1 cellular context compared by ENCODE assay signal in the genomic region with DNA sequence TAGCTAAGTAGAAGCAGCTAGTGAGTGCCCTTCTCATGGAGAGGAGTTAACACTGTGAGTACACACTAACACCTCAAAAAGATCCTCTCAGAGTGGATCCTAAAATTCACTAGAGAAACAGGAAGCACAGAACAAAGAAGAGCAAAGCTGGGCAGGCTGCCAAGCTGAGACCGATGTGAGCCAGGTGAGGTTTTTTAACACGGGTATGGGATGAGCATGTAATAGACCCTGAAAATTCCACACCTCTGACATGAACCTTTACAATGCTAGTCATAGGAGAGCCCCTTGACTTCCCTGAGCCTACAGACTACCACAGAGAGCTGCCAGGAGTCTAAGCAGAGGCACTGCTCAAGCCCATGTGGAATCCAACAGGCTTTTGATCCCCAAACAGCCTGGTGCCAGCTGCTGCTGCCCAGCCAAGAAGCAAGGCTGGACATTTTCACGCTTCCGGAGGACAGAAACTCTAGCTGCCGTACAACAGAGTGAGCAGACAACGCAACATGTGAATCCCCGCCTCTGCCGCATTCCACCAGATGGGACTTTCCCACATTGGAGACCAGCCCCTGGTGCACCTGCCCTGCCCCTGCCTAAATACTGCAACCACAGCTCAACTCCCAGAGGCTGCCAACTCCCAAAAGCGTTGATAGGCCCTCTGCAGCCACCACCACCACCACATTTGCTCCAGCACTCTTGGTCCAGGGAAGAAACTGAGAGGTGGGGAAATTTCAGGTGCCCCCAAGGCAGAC.
TF ChIP-seq lines count a peak whose summit lies in the region.

No MANE protein-coding gene starts in this region.

TF ChIP-seq in SK-N-SH, 30 proteins besides CTCF, POLR2A, EP300 and RAD21 (continued from another document):
- TF ChIP-seq, protein P1, sequence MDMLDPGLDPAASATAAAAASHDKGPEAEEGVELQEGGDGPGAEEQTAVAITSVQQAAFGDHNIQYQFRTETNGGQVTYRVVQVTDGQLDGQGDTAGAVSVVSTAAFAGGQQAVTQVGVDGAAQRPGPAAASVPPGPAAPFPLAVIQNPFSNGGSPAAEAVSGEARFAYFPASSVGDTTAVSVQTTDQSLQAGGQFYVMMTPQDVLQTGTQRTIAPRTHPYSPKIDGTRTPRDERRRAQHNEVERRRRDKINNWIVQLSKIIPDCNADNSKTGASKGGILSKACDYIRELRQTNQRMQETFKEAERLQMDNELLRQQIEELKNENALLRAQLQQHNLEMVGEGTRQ (IDR thresholded peaks at IDR 0.05; ENCODE audit: borderline replicate concordance, low read depth, low read length) = no peak
- TF ChIP-seq GATA2 (CRISPR knock-in tag; IDR thresholded peaks at IDR 0.05) (no peak), SMC3 (IDR thresholded peaks at IDR 0.05; ENCODE audit: low read depth, low read length) (no peak), TAF1 (IDR thresholded peaks at IDR 0.05; ENCODE audit: borderline replicate concordance, low read depth, low read length) (no peak), GABPA (IDR thresholded peaks at IDR 0.05; ENCODE audit: low read depth) (no peak), NFIC (IDR thresholded peaks at IDR 0.05; ENCODE audit: borderline replicate concordance) (no peak), FOXM1 (IDR thresholded peaks at IDR 0.05; ENCODE audit: low read depth) (no peak)
- TF ChIP-seq, protein P2, sequence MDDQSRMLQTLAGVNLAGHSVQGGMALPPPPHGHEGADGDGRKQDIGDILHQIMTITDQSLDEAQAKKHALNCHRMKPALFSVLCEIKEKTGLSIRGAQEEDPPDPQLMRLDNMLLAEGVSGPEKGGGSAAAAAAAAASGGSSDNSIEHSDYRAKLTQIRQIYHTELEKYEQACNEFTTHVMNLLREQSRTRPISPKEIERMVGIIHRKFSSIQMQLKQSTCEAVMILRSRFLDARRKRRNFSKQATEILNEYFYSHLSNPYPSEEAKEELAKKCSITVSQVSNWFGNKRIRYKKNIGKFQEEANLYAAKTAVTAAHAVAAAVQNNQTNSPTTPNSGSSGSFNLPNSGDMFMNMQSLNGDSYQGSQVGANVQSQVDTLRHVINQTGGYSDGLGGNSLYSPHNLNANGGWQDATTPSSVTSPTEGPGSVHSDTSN (IDR thresholded peaks at IDR 0.05) = no peak
